ENCODE assay signal across 8 cellular contexts in the genomic region with DNA sequence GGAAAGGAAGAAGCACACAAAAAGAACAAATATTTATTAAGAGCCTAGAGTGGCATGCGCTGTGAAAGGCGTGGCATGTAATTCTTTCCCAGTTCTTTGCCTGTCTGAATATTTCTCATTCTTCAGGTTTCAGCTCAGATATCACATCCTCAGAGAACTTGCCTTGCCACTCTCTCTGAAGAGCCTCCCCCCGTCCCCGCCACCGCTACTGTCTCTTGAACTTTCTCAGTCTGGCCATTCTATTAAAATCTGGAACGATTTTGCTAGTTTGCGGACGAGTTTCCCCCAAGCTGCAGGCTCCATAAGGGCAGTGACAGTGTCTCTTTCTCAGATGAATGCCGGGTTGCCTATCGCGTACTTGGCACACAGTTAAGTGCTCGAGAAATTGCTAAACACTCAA.
A peak's percentile ranks its signal among the peaks of the same experiment; 100 is the strongest.
DNase-seq lines count a peak whose midpoint lies in the region; ATAC-seq lines count a peak whose summit lies in the region.

No MANE protein-coding gene starts in this region.

- peaks cover 16% of the 10 kb centered on the region; the same call in 1 of the 2 replicates for H3K4me1 ChIP-seq in iPS-20b (ENCODE audit: insufficient read depth, low read length)

- CTCF ChIA-PET in activated naive CD4-positive, alpha-beta T cell treated with anti-CD3 and anti-CD28 coated beads, Interleukin-2, amount 10 ng/mL, durations not matched to agents 7 days and 5 days (lab: Charles Lee) = interaction anchor here (1.2 kb wide), 1 partner anchor 61 kb away, joined by 4 read pairs; no protein-coding TSS in a partner anchor

- no peak for DNase-seq in activated naive CD4-positive, alpha-beta T cell treated with anti-CD3 and anti-CD28 coated beads, Interleukin-2, amount 10 ng/mL, durations not matched to agents 7 days and 5 days
- no peak for DNase-seq in activated naive CD4-positive, alpha-beta T cell treated with anti-CD3 and anti-CD28 coated beads, Interleukin-2, amount 50 U/mL, for 16 hours
- DNase-seq in amniotic stem cell (lab: John Stamatoyannopoulos, UW) (peak; percentile 1), NCI-H2196 treated with DMSO at 0.1 percent for 48 hours (lab: John Stamatoyannopoulos, UW; ENCODE audit: unreplicated experiment) (no peak)
- no peak for DNase-seq in activated CD4-positive, alpha-beta T cell treated with anti-CD3 and anti-CD28 coated beads for 4 hours

- no peaks in the 10 kb centered on the region for H3K9me3 ChIP-seq in iPS-20b (ENCODE audit: insufficient read depth, low read depth, low read length)

- peak overlapping the region; percentile 64; the same call in 1 of the 2 replicates for H3K9ac ChIP-seq in iPS-20b (ENCODE audit: low read depth, low read length)

- H3K9me3 Mint-ChIP-seq in activated naive CD4-positive, alpha-beta T cell treated with anti-CD3 and anti-CD28 coated beads, Interleukin-2, amount 10 ng/mL, durations not matched to agents 7 days and 5 days = no peaks in the 10 kb centered on the region
- H3K9me3 Mint-ChIP-seq in stimulated activated memory B cell treated with anti-CD40 and anti-IgM and Interleukin-4, amounts not matched to agents 10 μg/mL and 1 μg/mL and 100 μg/mL, for 72 hours = no peaks in the 10 kb centered on the region

- no peaks in the 10 kb centered on the region for H3K36me3 ChIP-seq in iPS-20b (ENCODE audit: insufficient read depth, low read depth, low read length)

- peak overlapping the region; percentile 80 for H3K4me3 ChIP-seq in iPS-20b (ENCODE audit: low read length)

- H3K36me3 Mint-ChIP-seq in activated naive CD4-positive, alpha-beta T cell treated with anti-CD3 and anti-CD28 coated beads, Interleukin-2, amount 10 ng/mL, durations not matched to agents 7 days and 5 days = peaks cover 4% of the 10 kb centered on the region
- no peaks in the 10 kb centered on the region for H3K36me3 Mint-ChIP-seq in stimulated activated memory B cell treated with anti-CD40 and anti-IgM and Interleukin-4, amounts not matched to agents 10 μg/mL and 1 μg/mL and 100 μg/mL, for 72 hours

- peaks cover 17% of the 10 kb centered on the region for H3K27me3 ChIP-seq in iPS-20b (ENCODE audit: insufficient read depth, low read length)

- H3K27ac Mint-ChIP-seq in activated naive CD4-positive, alpha-beta T cell treated with anti-CD3 and anti-CD28 coated beads, Interleukin-2, amount 10 ng/mL, durations not matched to agents 7 days and 5 days = peak overlapping the region; percentile 74
- H3K27ac Mint-ChIP-seq in stimulated activated memory B cell treated with anti-CD40 and anti-IgM and Interleukin-4, amounts not matched to agents 10 μg/mL and 1 μg/mL and 100 μg/mL, for 72 hours = no peak overlapping the region

- H3K27me3 Mint-ChIP-seq in activated naive CD4-positive, alpha-beta T cell treated with anti-CD3 and anti-CD28 coated beads, Interleukin-2, amount 10 ng/mL, durations not matched to agents 7 days and 5 days = peaks cover 47% of the 10 kb centered on the region
- H3K27me3 Mint-ChIP-seq in stimulated activated memory B cell treated with anti-CD40 and anti-IgM and Interleukin-4, amounts not matched to agents 10 μg/mL and 1 μg/mL and 100 μg/mL, for 72 hours = peaks cover 28% of the 10 kb centered on the region

- no peak for ATAC-seq in stimulated activated memory B cell treated with anti-CD40 and anti-IgM and Interleukin-4, amounts not matched to agents 10 μg/mL and 1 μg/mL and 100 μg/mL, for 72 hours
- ATAC-seq in HG02884 (IDR thresholded peaks at IDR 0.05; ENCODE audit: unreplicated experiment) = no peak

- H3K27ac ChIP-seq in iPS-20b (ENCODE audit: low read length) = no peak overlapping the region

- H3K4me3 Mint-ChIP-seq in activated naive CD4-positive, alpha-beta T cell treated with anti-CD3 and anti-CD28 coated beads, Interleukin-2, amount 10 ng/mL, durations not matched to agents 7 days and 5 days = peak overlapping the region; percentile 80
- peak overlapping the region; percentile 67 for H3K4me3 Mint-ChIP-seq in stimulated activated memory B cell treated with anti-CD40 and anti-IgM and Interleukin-4, amounts not matched to agents 10 μg/mL and 1 μg/mL and 100 μg/mL, for 72 hours

- H3K4me1 Mint-ChIP-seq in activated naive CD4-positive, alpha-beta T cell treated with anti-CD3 and anti-CD28 coated beads, Interleukin-2, amount 10 ng/mL, durations not matched to agents 7 days and 5 days = peaks cover 27% of the 10 kb centered on the region
- peaks cover 9% of the 10 kb centered on the region for H3K4me1 Mint-ChIP-seq in stimulated activated memory B cell treated with anti-CD40 and anti-IgM and Interleukin-4, amounts not matched to agents 10 μg/mL and 1 μg/mL and 100 μg/mL, for 72 hours
